In the genomic region with DNA sequence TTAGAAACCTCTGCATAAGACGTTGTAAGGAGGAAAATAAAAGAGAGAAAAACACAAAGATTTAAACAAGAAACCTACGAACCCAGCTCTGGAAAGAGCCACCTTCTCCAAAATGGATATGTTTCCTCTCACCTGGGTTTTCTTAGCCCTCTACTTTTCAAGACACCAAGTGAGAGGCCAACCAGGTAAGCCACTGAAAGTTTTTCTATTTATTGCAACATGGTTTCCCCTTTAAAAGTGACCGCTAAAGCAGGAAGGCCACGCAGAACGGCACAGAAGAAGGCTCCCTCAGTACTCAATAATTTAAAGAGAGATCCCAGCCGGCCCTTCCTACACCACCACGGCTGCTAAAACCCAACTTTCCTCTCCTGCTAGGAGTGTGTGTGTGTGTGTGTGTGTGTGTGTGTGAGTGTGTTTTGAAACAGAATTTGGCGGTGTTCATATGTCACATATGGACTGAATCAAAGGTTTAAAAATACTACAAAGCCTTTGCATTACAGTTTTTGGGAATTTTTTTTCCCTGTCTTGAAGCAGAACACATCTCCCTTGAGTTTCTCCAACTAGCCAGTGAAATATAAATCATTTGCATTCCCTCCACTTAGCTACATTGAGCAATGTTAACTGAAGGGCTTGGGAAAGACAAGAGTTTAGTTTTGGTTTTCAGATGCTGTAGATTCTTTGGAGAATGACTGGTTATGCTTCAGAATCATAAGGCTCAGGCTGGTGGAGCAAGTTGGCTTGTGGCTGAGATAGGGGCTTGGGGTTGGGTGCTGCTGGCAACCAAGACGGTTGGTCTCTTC, we compare ENCODE assay signal across 8 cellular contexts. TPM values are rescaled to one million over a fixed set of nuclear protein-coding genes. Genes with fewer than 3 reads are reported as not detected.
DNase-seq lines count a peak whose midpoint lies in the region; TF ChIP-seq lines count a peak whose summit lies in the region.

No MANE protein-coding gene starts in this region.

- no peak overlapping the region for H3K27ac ChIP-seq in iPS-18a (ENCODE audit: low read length)
- H3K27ac ChIP-seq in stomach, result peak overlapping the region; percentile 5 to 93 (median 88)

- H3K9me3 ChIP-seq in iPS-18a (ENCODE audit: control insufficient read depth, low read depth, low read length) (no peaks in the 10 kb centered on the region), stomach (no peaks in the 10 kb centered on the region)

- peaks cover 81% of the 10 kb centered on the region for H3K27me3 Mint-ChIP-seq in activated CD4-positive, alpha-beta memory T cell treated with anti-CD3 and anti-CD28 coated beads, Interleukin-2, amount 10 ng/mL, durations not matched to agents 7 days and 5 days

- H3K36me3 ChIP-seq in iPS-18a (ENCODE audit: control insufficient read depth, low read depth, low read length) (no peaks in the 10 kb centered on the region), stomach (no peaks in the 10 kb centered on the region)

- CTCF ChIA-PET in activated CD4-positive, alpha-beta memory T cell treated with anti-CD3 and anti-CD28 coated beads, Interleukin-2, amount 10 ng/mL, durations not matched to agents 7 days and 5 days (lab: Charles Lee), result no interaction called here

- H3K4me1 ChIP-seq in iPS-18a (ENCODE audit: control insufficient read depth, low read depth, low read length) (peaks cover 58% of the 10 kb centered on the region), stomach (peaks cover 14 to 83% (median 63%) of the 10 kb centered on the region in 4 donors)

- H3K4me3 ChIP-seq in iPS-18a (ENCODE audit: low read length), result peak overlapping the region; percentile 73
- H3K4me3 ChIP-seq in stomach, result peak overlapping the region; percentile 65 to 76 (median 70)

- H3K36me3 Mint-ChIP-seq in activated CD4-positive, alpha-beta memory T cell treated with anti-CD3 and anti-CD28 coated beads, Interleukin-2, amount 10 ng/mL, durations not matched to agents 7 days and 5 days (ENCODE audit: low read depth), result no peaks in the 10 kb centered on the region

- no peak overlapping the region for H3K27ac Mint-ChIP-seq in activated CD4-positive, alpha-beta memory T cell treated with anti-CD3 and anti-CD28 coated beads, Interleukin-2, amount 10 ng/mL, durations not matched to agents 7 days and 5 days

- no peaks in the 10 kb centered on the region for H3K9me3 Mint-ChIP-seq in activated CD4-positive, alpha-beta memory T cell treated with anti-CD3 and anti-CD28 coated beads, Interleukin-2, amount 10 ng/mL, durations not matched to agents 7 days and 5 days

- TF ChIP-seq POLR2A in stomach (IDR thresholded peaks at IDR 0.05), result no peak

- peak overlapping the region; percentile 38 for H3K4me3 Mint-ChIP-seq in activated CD4-positive, alpha-beta memory T cell treated with anti-CD3 and anti-CD28 coated beads, Interleukin-2, amount 10 ng/mL, durations not matched to agents 7 days and 5 days

- peak overlapping the region; percentile 44 for H3K9ac ChIP-seq in iPS-18a (ENCODE audit: low read length)

- peaks cover 53% of the 10 kb centered on the region for H3K27me3 ChIP-seq in iPS-18a (ENCODE audit: control insufficient read depth, insufficient read depth, low read length)
- H3K27me3 ChIP-seq in stomach, result peaks cover 0 to 47% (median 29%) of the 10 kb centered on the region in 3 donors

- TF ChIP-seq CTCF in stomach (IDR thresholded peaks at IDR 0.05), result no peak

- WGBS in stomach, 5 donors, result 20 to 46% (median 33%) methylated on average over 9 of the region's 9 CpGs

- no peak for TF ChIP-seq EP300 in stomach (IDR thresholded peaks at IDR 0.05)

- intact Hi-C loops in stomach (cut with DNase I; ENCODE audit: low total_unique reads), result no loop called here

- DNase-seq in NOMO-1 treated with DMSO at 0.1 percent for 48 hours (lab: John Stamatoyannopoulos, UW; ENCODE audit: unreplicated experiment), result peak; percentile 26
- DNase-seq in NOMO-1 treated with dmso at 0.1 percent for 144 hours (lab: John Stamatoyannopoulos, UW; ENCODE audit: unreplicated experiment), result no peak
- no peak for DNase-seq in activated CD4-positive, alpha-beta memory T cell treated with anti-CD3 and anti-CD28 coated beads, Interleukin-2, amount 10 ng/mL, durations not matched to agents 7 days and 5 days
- DNase-seq in stomach, result no peak
- DNase-seq in iPS-NIHi7 (ENCODE audit: extremely low spot score), result no peak
- no peak for DNase-seq in activated CD8-positive, alpha-beta memory T cell treated with anti-CD3 and anti-CD28 coated beads for 24 hours
- no peak for DNase-seq in HUDEP-2 (lab: John Stamatoyannopoulos, UW; ENCODE audit: unreplicated experiment in 76 of 76)

- H3K4me1 Mint-ChIP-seq in activated CD4-positive, alpha-beta memory T cell treated with anti-CD3 and anti-CD28 coated beads, Interleukin-2, amount 10 ng/mL, durations not matched to agents 7 days and 5 days, result peaks cover 41% of the 10 kb centered on the region

- POLR2A ChIA-PET in activated CD4-positive, alpha-beta memory T cell treated with anti-CD3 and anti-CD28 coated beads, Interleukin-2, amount 10 ng/mL, durations not matched to agents 7 days and 5 days (lab: Charles Lee), result no interaction called here

RNA-seq across cellular contexts. Expression of a gene that starts 1.1 kb away (rescaled TPM):
- 1 to 10 TPM; 1.4 to 2.3 TPM for total RNA-seq in activated CD4-positive, alpha-beta memory T cell treated with anti-CD3 and anti-CD28 coated beads, Interleukin-2, amount 10 ng/mL, durations not matched to agents 7 days and 5 days
- total RNA-seq in stomach, result 100 to 1,000 TPM in 2 of 5 donors, 10 to 100 TPM in 3; 21.0 to 166 (median 56.9) TPM
- polyA plus RNA-seq in stomach, result 10 to 100 TPM in 1 of 3 donors, 1 to 10 TPM in 1, under 1 TPM in 1; 0.92 to 13.2 (median 2.9) TPM

Comparison
In these comparisons a context has a peak if more than half of its experiments do, and no peak if none do; other contexts are left out.
1. RNA of a gene that starts 1.1 kb away (total RNA-seq): 21.0 to 166 TPM in stomach; 1.4 to 2.3 TPM in activated CD4-positive, alpha-beta memory T cell treated with anti-CD3 and anti-CD28 coated beads, Interleukin-2, amount 10 ng/mL, durations not matched to agents 7 days and 5 days; every median in the first group is over 4 times any median in the second.